1 cellular context compared by ENCODE assay signal in genomic region chr2:69816923-69817542, GRCh38.
TF ChIP-seq lines count a peak whose summit lies in the region.

No MANE protein-coding gene starts in this region.

TF ChIP-seq in HepG2, 621 proteins besides CTCF, POLR2A, EP300 and RAD21 (continued from another document and continues in another):
- peak; percentile 21; the same call in 1 of the 2 replicates for TF ChIP-seq FOXJ3 (CRISPR knock-in tag; IDR thresholded peaks at IDR 0.05; ENCODE audit: borderline replicate concordance)
- no peak for TF ChIP-seq ZNF292 (CRISPR knock-in tag; IDR thresholded peaks at IDR 0.05; ENCODE audit: borderline replicate concordance, low read depth)
- TF ChIP-seq GATA4 (IDR thresholded peaks at IDR 0.05; ENCODE audit: borderline replicate concordance, low read depth) = no peak
- TF ChIP-seq HOXA5 (CRISPR knock-in tag; IDR thresholded peaks at IDR 0.05) = no peak; the same call in 1 of the 2 replicates
- 0 out of 2 replicates have a peak, but pooled peaks have one; percentile 42 for TF ChIP-seq ZNF614 (CRISPR knock-in tag; IDR thresholded peaks at IDR 0.05; ENCODE audit: borderline replicate concordance)
- TF ChIP-seq TEAD2 (CRISPR knock-in tag; IDR thresholded peaks at IDR 0.05) = no peak
- peak; percentile 37; the same call in 1 of the 2 replicates for TF ChIP-seq HNF1A (IDR thresholded peaks at IDR 0.05; ENCODE audit: low read depth)
- no peak for TF ChIP-seq HNF1A (CRISPR knock-in tag; IDR thresholded peaks at IDR 0.05; ENCODE audit: borderline replicate concordance)
- no peak for TF ChIP-seq ZNF530 (CRISPR knock-in tag; IDR thresholded peaks at IDR 0.05; ENCODE audit: low read depth)
- no peak for TF ChIP-seq FOXM1 (CRISPR knock-in tag; IDR thresholded peaks at IDR 0.05)
- no peak for TF ChIP-seq FOXO4 (CRISPR knock-in tag; conservative IDR thresholded peaks at IDR 0.05)
- TF ChIP-seq MAFK (conservative IDR thresholded peaks at IDR 0.05 in 1 of 2, IDR thresholded peaks at IDR 0.05 in 1 of 2; ENCODE audit: low read length in 2 of 2) = peak; percentile 97 to 99
- no peak for TF ChIP-seq ZFP41 (CRISPR knock-in tag; IDR thresholded peaks at IDR 0.05; ENCODE audit: borderline replicate concordance)
- TF ChIP-seq MEF2D (CRISPR knock-in tag; IDR thresholded peaks at IDR 0.05) = 0 out of 2 replicates have a peak, but pooled peaks have one; percentile 26
- TF ChIP-seq MXD3 (CRISPR knock-in tag; IDR thresholded peaks at IDR 0.05) = no peak
- TF ChIP-seq ZNF552 (CRISPR knock-in tag; IDR thresholded peaks at IDR 0.05; ENCODE audit: borderline replicate concordance) = no peak
- 0 out of 2 replicates have a peak, but pooled peaks have one; percentile 41 for TF ChIP-seq NAIF1 (CRISPR knock-in tag; IDR thresholded peaks at IDR 0.05; ENCODE audit: borderline replicate concordance)
- TF ChIP-seq ARNT (IDR thresholded peaks at IDR 0.05) = no peak
- TF ChIP-seq ZNF512B (CRISPR knock-in tag; IDR thresholded peaks at IDR 0.05; ENCODE audit: borderline replicate concordance) = no peak
- TF ChIP-seq HMG20B (CRISPR knock-in tag; conservative IDR thresholded peaks at IDR 0.05) = no peak
- no peak for TF ChIP-seq ATF4 (CRISPR knock-in tag; IDR thresholded peaks at IDR 0.05)
- no peak for TF ChIP-seq XBP1 (CRISPR knock-in tag; IDR thresholded peaks at IDR 0.05)
- TF ChIP-seq SOX13 (IDR thresholded peaks at IDR 0.05) = no peak
- peak in 1 of 2 experiments; percentile 32; a peak in 2 of 4 replicates for TF ChIP-seq SOX13 (CRISPR knock-in tag; conservative IDR thresholded peaks at IDR 0.05 in 1 of 2, IDR thresholded peaks at IDR 0.05 in 1 of 2)
- no peak for TF ChIP-seq PRMT3 (CRISPR knock-in tag; IDR thresholded peaks at IDR 0.05; ENCODE audit: borderline replicate concordance, low read depth)
- no peak for TF ChIP-seq ZFP36 (IDR thresholded peaks at IDR 0.05; ENCODE audit: borderline replicate concordance, low read depth, low read length, partially characterized antibody)
- 0 out of 2 replicates have a peak, but pooled peaks have one; percentile 51 for TF ChIP-seq SMAD3 (CRISPR knock-in tag; IDR thresholded peaks at IDR 0.05)
- TF ChIP-seq TSC22D2 (CRISPR knock-in tag; IDR thresholded peaks at IDR 0.05; ENCODE audit: borderline replicate concordance) = 0 out of 2 replicates have a peak, but pooled peaks have one; percentile 67
- TF ChIP-seq THRA (CRISPR knock-in tag; IDR thresholded peaks at IDR 0.05; ENCODE audit: borderline replicate concordance) = peak; percentile 43; the same call in 1 of the 2 replicates
- TF ChIP-seq E2F5 (CRISPR knock-in tag; conservative IDR thresholded peaks at IDR 0.05) = no peak
- no peak for TF ChIP-seq ZC3H4 (CRISPR knock-in tag; IDR thresholded peaks at IDR 0.05; ENCODE audit: borderline replicate concordance)
- TF ChIP-seq FIP1L1 (IDR thresholded peaks at IDR 0.05; ENCODE audit: borderline replicate concordance, insufficient read depth, low read depth, low read length) = no peak
- TF ChIP-seq NFE2 (CRISPR knock-in tag; IDR thresholded peaks at IDR 0.05) = no peak
- TF ChIP-seq ZNF260 (CRISPR knock-in tag; IDR thresholded peaks at IDR 0.05; ENCODE audit: borderline replicate concordance, low read depth) = no peak
- no peak for TF ChIP-seq BHLHE40 (IDR thresholded peaks at IDR 0.05; ENCODE audit: low read length)
- peak; percentile 29; the same call in 1 of the 2 replicates for TF ChIP-seq SIX1 (CRISPR knock-in tag; IDR thresholded peaks at IDR 0.05; ENCODE audit: borderline replicate concordance)
- TF ChIP-seq KLF12 (CRISPR knock-in tag; IDR thresholded peaks at IDR 0.05; ENCODE audit: borderline replicate concordance) = no peak
- TF ChIP-seq NFYC (CRISPR knock-in tag; IDR thresholded peaks at IDR 0.05) = no peak
- peak; percentile 82; the same call in 1 of the 2 replicates for TF ChIP-seq ZBTB25 (CRISPR knock-in tag; IDR thresholded peaks at IDR 0.05)
- no peak for TF ChIP-seq AGO1 (IDR thresholded peaks at IDR 0.05; ENCODE audit: low read depth, low read length, poor library complexity, severe bottlenecking)
- TF ChIP-seq ZNF691 (CRISPR knock-in tag; IDR thresholded peaks at IDR 0.05; ENCODE audit: borderline replicate concordance, low read depth) = no peak
- TF ChIP-seq THAP8 (CRISPR knock-in tag; IDR thresholded peaks at IDR 0.05; ENCODE audit: borderline replicate concordance) = no peak
- TF ChIP-seq RFX5 (IDR thresholded peaks at IDR 0.05; ENCODE audit: low read depth, low read length) = no peak
- no peak for TF ChIP-seq PHF21A (CRISPR knock-in tag; IDR thresholded peaks at IDR 0.05)
- no peak for TF ChIP-seq KLF11 (CRISPR knock-in tag; IDR thresholded peaks at IDR 0.05)
- no peak for TF ChIP-seq ZFYVE20 (CRISPR knock-in tag; IDR thresholded peaks at IDR 0.05; ENCODE audit: borderline replicate concordance, low read depth)
- no peak for TF ChIP-seq SNAPC2 (CRISPR knock-in tag; IDR thresholded peaks at IDR 0.05)
- TF ChIP-seq RFX3 (CRISPR knock-in tag; IDR thresholded peaks at IDR 0.05) = 0 out of 2 replicates have a peak, but pooled peaks have one; percentile 14
- 0 out of 2 replicates have a peak, but pooled peaks have one; percentile 56 for TF ChIP-seq TARDBP (CRISPR knock-in tag; IDR thresholded peaks at IDR 0.05)
- TF ChIP-seq RFXAP (CRISPR knock-in tag; IDR thresholded peaks at IDR 0.05; ENCODE audit: borderline replicate concordance) = no peak
- no peak for TF ChIP-seq ARID3A (IDR thresholded peaks at IDR 0.05; ENCODE audit: low read depth, low read length)
